In genomic region chr3:173140986-173141385, GRCh38 we compare ENCODE assay signal across 21 cellular contexts. TPM values are rescaled to one million over a fixed set of nuclear protein-coding genes. Genes with fewer than 3 reads are reported as not detected.
A peak's percentile ranks its signal among the peaks of the same experiment; 100 is the strongest.
DNase-seq lines count a peak whose midpoint lies in the region; ATAC-seq, FAIRE-seq and TF ChIP-seq lines count a peak whose summit lies in the region.
"Had no signal": no experiment of that assay in that cellular context is flagged by ENCODE, and none has a peak within 500 bp of the region (broad histone marks: within the 10 kb centered on the region; RNA-seq: fewer than 3 reads in every experiment).

SPATA16 (minus strand) TSS chr3:173141235; CDS start chr3:173117731, 23,504 bp downstream.

- TF ChIP-seq RAD21 in K562 (CRISPR knock-in tag; conservative IDR thresholded peaks at IDR 0.05 in 1 of 2, IDR thresholded peaks at IDR 0.05 in 1 of 2) = no peak

- no TSS peak for BruUV-seq in K562 (replicated peaks; lab: Mats Ljungman, UMichigan)

- no peak for FAIRE-seq in K562 (lab: Jason Lieb, UNC)
- FAIRE-seq: GM12878, GM19239 had no signal

- POLR2A ChIA-PET in K562 (lab: Yijun Ruan, JAX) = no interaction called here

- H3K9me3 ChIP-seq in K562 (replicated peaks; ENCODE audit: control insufficient read depth, insufficient read depth, low read depth, low read length) (no peaks in the 10 kb centered on the region), aorta (ENCODE audit: control insufficient read depth, low read length) (peaks cover 1% of the 10 kb centered on the region)

- no peak within 1 kb of the TSS for H3K4me2 ChIP-seq in K562 (ENCODE audit: insufficient read depth, low read length)

- intact Hi-C loops in Right ventricle myocardium inferior (cut with DNase I) = no loop called here
- intact Hi-C loops in left ventricle myocardium superior (cut with micrococcal nuclease) = no loop called here
- intact Hi-C loops in K562 (cut with micrococcal nuclease) = no loop called here
- intact Hi-C loops in aorta (cut with DNase I) = no loop called here

- TF ChIP-seq EP300 in K562 (IDR thresholded peaks at IDR 0.05; ENCODE audit: low read length) = no peak

- WGBS in K562 (ENCODE audit: insufficient coverage, low coverage, missing lambda C conversion rate) = under 1% methylated on average over 18 of the region's 18 CpGs
- WGBS in aorta, 2 donors = 86 to 88% methylated on average over 18 of the region's 18 CpGs

- no peaks in the 10 kb centered on the region for H3K79me2 ChIP-seq in K562 (ENCODE audit: control insufficient read depth, insufficient read depth, low read length)

- TF ChIP-seq POLR2A in K562 (conservative IDR thresholded peaks at IDR 0.05) = no peak

- DNase-seq in Right ventricle myocardium inferior (ENCODE audit: missing footprints) (peak; percentile 33), left ventricle myocardium superior (no peak), K562 (ENCODE audit: extremely low read depth in 1 of 4, low spot score in 3 of 4) (peak in 1 of 4 experiments; percentile 2), left kidney (ENCODE audit: low read depth, low spot score) (peak; percentile 1), aorta (no peak), SIG-M5 treated with dmso at 0.1 percent for 504 hours (lab: John Stamatoyannopoulos, UW; ENCODE audit: unreplicated experiment) (no peak)
- DNase-seq: CD8-positive, alpha-beta T cell; COR-L47; DND-41; GM23248; HCEC 1CT; HFFc6; KBM-7 had no signal

- no peak within 1 kb of the TSS; the same call in 1 of the 2 replicates for H2AFZ ChIP-seq in K562 (ENCODE audit: low read depth, low read length)
- H2AFZ ChIP-seq: GM23248 had no signal

- H3K27ac ChIP-seq in K562 (ENCODE audit: extremely low read depth, low read depth, low read length) (no peak within 1 kb of the TSS), aorta (ENCODE audit: low read depth in 1 of 2, low read length in 2 of 2) (no peak within 1 kb of the TSS)
- H3K27ac ChIP-seq: 22Rv1, GM23248 had no signal

- no peak within 1 kb of the TSS for H3K9ac ChIP-seq in K562 (ENCODE audit: insufficient read depth in 1 of 2, low read depth in 2 of 2, low read length in 2 of 2)
- H3K9ac ChIP-seq: GM23248 had no signal

- no peaks in the 10 kb centered on the region for H4K20me1 ChIP-seq in K562 (replicated peaks; ENCODE audit: control insufficient read depth, insufficient read depth, low read length)

- H3K4me3 ChIP-seq in K562 = no peak within 1 kb of the TSS
- no peak within 1 kb of the TSS for H3K4me3 ChIP-seq in aorta (ENCODE audit: low read length in 2 of 2)
- H3K4me3 ChIP-seq: GM12878, GM23248 had no signal

- in situ Hi-C loops in K562 (cut with MboI) = no loop called here

- H3K36me3 ChIP-seq in K562 (ENCODE audit: control insufficient read depth, insufficient read depth, low read length) = no peaks in the 10 kb centered on the region
- H3K36me3 ChIP-seq in aorta (ENCODE audit: control insufficient read depth in 1 of 2, insufficient read depth in 2 of 2, low read length in 1 of 2) = no peaks in the 10 kb centered on the region

- H3K27me3 ChIP-seq in K562 (ENCODE audit: control insufficient read depth in 2 of 2, insufficient read depth in 2 of 2, low read length in 2 of 2) (no peaks in the 10 kb centered on the region; a peak in 1 of 5 replicates), aorta (ENCODE audit: control insufficient read depth in 1 of 2, insufficient read depth in 2 of 2, low read length in 1 of 2) (no peaks in the 10 kb centered on the region)

- H3K9me1 ChIP-seq in K562 (ENCODE audit: control insufficient read depth, insufficient read depth, low read length) = no peaks in the 10 kb centered on the region

- CTCF ChIA-PET in K562 (lab: Yijun Ruan, JAX; ENCODE audit: low intra/inter-chr PET ratio) = no interaction called here

- H3K4me1 ChIP-seq in K562 (replicated peaks in 1 of 2; ENCODE audit: control insufficient read depth in 2 of 2, insufficient read depth in 2 of 2, low read length in 2 of 2) = peaks cover 0 to 3% of the 10 kb centered on the region in 2 experiments; a peak in 1 of 5 replicates
- H3K4me1 ChIP-seq in aorta (ENCODE audit: control insufficient read depth in 1 of 2, insufficient read depth in 2 of 2, low read length in 2 of 2) = no peaks in the 10 kb centered on the region

- TF ChIP-seq CTCF in K562 (IDR thresholded peaks at IDR 0.05 in 2 of 3, conservative IDR thresholded peaks at IDR 0.05 in 1 of 3; ENCODE audit: insufficient read depth in 2 of 3, low read depth in 1 of 3, low read length in 3 of 3) = no peak

- ATAC-seq in Right ventricle myocardium inferior = no peak
- ATAC-seq in left ventricle myocardium superior = no peak
- ATAC-seq in K562 = peak; percentile 43; the same call in 1 of the 3 replicates
- peak; percentile 46 for ATAC-seq in aorta (ENCODE audit: low FRiP score)
- no peak for ATAC-seq in HG03139 (IDR thresholded peaks at IDR 0.05; ENCODE audit: unreplicated experiment)
- no peak for ATAC-seq in GM21367 (IDR thresholded peaks at IDR 0.05; ENCODE audit: unreplicated experiment)
- ATAC-seq: CD8-positive, alpha-beta T cell; GM12878 had no signal

TF ChIP-seq in K562, 482 proteins besides CTCF, POLR2A, EP300 and RAD21:
- TF ChIP-seq CSDE1 (IDR thresholded peaks at IDR 0.05) = no peak
- no peak for TF ChIP-seq PATZ1 (CRISPR knock-in tag; IDR thresholded peaks at IDR 0.05; ENCODE audit: borderline replicate concordance)
- no peak for TF ChIP-seq CEBPZ (IDR thresholded peaks at IDR 0.05; ENCODE audit: borderline replicate concordance, low read depth, low read length)
- no peak for TF ChIP-seq ARHGAP35 (IDR thresholded peaks at IDR 0.05; ENCODE audit: partially characterized antibody)
- TF ChIP-seq E2F3 (CRISPR knock-in tag; IDR thresholded peaks at IDR 0.05) = no peak
- TF ChIP-seq RHOXF2B (CRISPR knock-in tag; conservative IDR thresholded peaks at IDR 0.05) = no peak
- TF ChIP-seq ADNP (tag; IDR thresholded peaks at IDR 0.05) = no peak
- no peak for TF ChIP-seq SOX6 (IDR thresholded peaks at IDR 0.05)
- TF ChIP-seq ZNF217 (CRISPR knock-in tag; IDR thresholded peaks at IDR 0.05) = no peak
- TF ChIP-seq ZNF263 (CRISPR knock-in tag; IDR thresholded peaks at IDR 0.05; ENCODE audit: borderline replicate concordance) = no peak
- no peak for TF ChIP-seq FOXK2 (conservative IDR thresholded peaks at IDR 0.05 in 1 of 2, IDR thresholded peaks at IDR 0.05 in 1 of 2; ENCODE audit: low read depth in 2 of 2)
TF ChIP-seq in K562: peak in this region for 0.

RNA-seq across cellular contexts. Expression of gene SPATA16, which starts in this region (rescaled TPM):
- not detected for total RNA-seq in Right ventricle myocardium inferior
- not detected for total RNA-seq in left ventricle myocardium superior
- total RNA-seq in K562 (2011; cell fraction: chromatin; rRNA removed; ENCODE audit: low replicate concordance) = not detected in 2 replicates
- not detected in 2 replicates for total RNA-seq in K562 (2011; cell fraction: nucleolus; rRNA removed)
- not detected in 2 replicates for total RNA-seq in K562 (2011; cell fraction: nucleoplasm; rRNA removed)
- not detected in 2 replicates for total RNA-seq in K562 (2014; rRNA removed)
- not detected in 2 replicates for total RNA-seq in K562 (2014; rRNA removed; fragmentation: Illumina TruSeq; extraction: Trizol)
- not detected in 2 replicates for total RNA-seq in K562 (2015; rRNA removed; fragmentation: Illumina TruSeq; extraction: Trizol)
- total RNA-seq in K562 (2021) = not detected in 2 replicates
- polyA plus RNA-seq in K562 (2011; rRNA removed) = not detected in 2 replicates
- not detected in 2 replicates for polyA plus RNA-seq in K562 (2011; cell fraction: cytosol; rRNA removed)
- polyA plus RNA-seq in K562 (2011; cell fraction: nucleus; rRNA removed) = not detected in 2 replicates
- not detected in 2 replicates for polyA plus RNA-seq in K562 (2012)
- polyA plus RNA-seq in K562 (2014; fragmentation: Illumina TruSeq; extraction: Trizol) = not detected in 2 replicates
- polyA plus RNA-seq in K562 (2014; fragmentation: Nextera tagmentation; extraction: Ambion mirVana) = not detected
- polyA plus RNA-seq in K562 (2014; rRNA removed) = not detected in 2 replicates
- not detected in 2 replicates for polyA minus RNA-seq in K562 (2011; rRNA and poly(A)+ RNA removed)
- not detected in 2 replicates for polyA minus RNA-seq in K562 (2011; cell fraction: cytosol; rRNA and poly(A)+ RNA removed)
- polyA minus RNA-seq in K562 (2011; cell fraction: nucleus; rRNA and poly(A)+ RNA removed) = not detected in 2 replicates
- total RNA-seq in aorta = not detected
- polyA plus RNA-seq in aorta = not detected
- total RNA-seq: A673; CD8-positive, alpha-beta T cell; GM12878; GM23248; HFFc6 had no signal
- polyA plus RNA-seq: BJ, CD14-positive monocyte, GM23248 had no signal

Comparison
In these comparisons a context has a peak if more than half of its experiments do, and no peak if none do; other contexts are left out.
1. Peak in DNase-seq in Right ventricle myocardium inferior; RNA of the gene not detected or under 1 TPM.
2. Peak in ATAC-seq in K562; RNA of the gene not detected or under 1 TPM.
3. Peak in ATAC-seq in aorta; RNA of the gene not detected or under 1 TPM.